1 cellular context compared by ENCODE assay signal in the genomic region with DNA sequence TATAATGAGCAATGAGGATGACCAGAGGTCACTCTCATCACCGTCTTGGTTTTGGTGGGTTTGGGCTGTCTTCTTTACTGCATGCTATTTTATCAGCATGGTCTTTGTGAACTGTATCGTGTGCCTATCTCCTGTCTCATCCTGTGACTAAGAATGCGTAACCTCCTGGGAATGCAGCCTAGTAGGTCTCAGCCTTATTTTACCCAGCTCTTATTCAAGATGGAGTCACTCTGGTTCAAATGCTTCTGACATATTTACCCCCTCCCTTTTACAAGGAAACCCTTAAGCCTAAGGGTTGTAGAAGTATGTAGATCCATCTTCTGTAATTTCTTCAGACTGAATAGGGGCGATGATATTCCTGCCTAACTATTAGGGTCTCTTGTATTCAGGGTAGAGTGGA.
TF ChIP-seq lines count a peak whose summit lies in the region.

No MANE protein-coding gene starts in this region.

TF ChIP-seq in SK-N-SH treated with all-trans-retinoic acid at 6 μM for 48 hours, 23 proteins besides CTCF, POLR2A, EP300 and RAD21 (continued from another document):
- TF ChIP-seq BACH2 (CRISPR knock-in tag; IDR thresholded peaks at IDR 0.05; ENCODE audit: borderline replicate concordance) (no peak), CREB5 (CRISPR knock-in tag; IDR thresholded peaks at IDR 0.05; ENCODE audit: low read depth) (no peak), TOX (CRISPR knock-in tag; IDR thresholded peaks at IDR 0.05; ENCODE audit: borderline replicate concordance) (no peak), GLIS3 (CRISPR knock-in tag; IDR thresholded peaks at IDR 0.05) (no peak), ZC3H10 (CRISPR knock-in tag; IDR thresholded peaks at IDR 0.05) (no peak), ZFP30 (CRISPR knock-in tag; IDR thresholded peaks at IDR 0.05) (no peak), ZNF70 (CRISPR knock-in tag; IDR thresholded peaks at IDR 0.05) (no peak), ISL1 (CRISPR knock-in tag; IDR thresholded peaks at IDR 0.05) (no peak), ZNF565 (CRISPR knock-in tag; conservative IDR thresholded peaks at IDR 0.05; ENCODE audit: low read depth) (no peak), ARNTL (CRISPR knock-in tag; IDR thresholded peaks at IDR 0.05; ENCODE audit: borderline replicate concordance, low read depth) (no peak), TCF4 (CRISPR knock-in tag; IDR thresholded peaks at IDR 0.05; ENCODE audit: borderline replicate concordance) (no peak), POU6F1 (CRISPR knock-in tag; IDR thresholded peaks at IDR 0.05; ENCODE audit: borderline replicate concordance, low read depth) (no peak), ESRRG (CRISPR knock-in tag; IDR thresholded peaks at IDR 0.05) (no peak), ZFP3 (CRISPR knock-in tag; IDR thresholded peaks at IDR 0.05) (no peak), SNAI2 (CRISPR knock-in tag; IDR thresholded peaks at IDR 0.05) (no peak), PPARA (CRISPR knock-in tag; IDR thresholded peaks at IDR 0.05; ENCODE audit: borderline replicate concordance) (no peak)
- TF ChIP-seq, protein P1, sequence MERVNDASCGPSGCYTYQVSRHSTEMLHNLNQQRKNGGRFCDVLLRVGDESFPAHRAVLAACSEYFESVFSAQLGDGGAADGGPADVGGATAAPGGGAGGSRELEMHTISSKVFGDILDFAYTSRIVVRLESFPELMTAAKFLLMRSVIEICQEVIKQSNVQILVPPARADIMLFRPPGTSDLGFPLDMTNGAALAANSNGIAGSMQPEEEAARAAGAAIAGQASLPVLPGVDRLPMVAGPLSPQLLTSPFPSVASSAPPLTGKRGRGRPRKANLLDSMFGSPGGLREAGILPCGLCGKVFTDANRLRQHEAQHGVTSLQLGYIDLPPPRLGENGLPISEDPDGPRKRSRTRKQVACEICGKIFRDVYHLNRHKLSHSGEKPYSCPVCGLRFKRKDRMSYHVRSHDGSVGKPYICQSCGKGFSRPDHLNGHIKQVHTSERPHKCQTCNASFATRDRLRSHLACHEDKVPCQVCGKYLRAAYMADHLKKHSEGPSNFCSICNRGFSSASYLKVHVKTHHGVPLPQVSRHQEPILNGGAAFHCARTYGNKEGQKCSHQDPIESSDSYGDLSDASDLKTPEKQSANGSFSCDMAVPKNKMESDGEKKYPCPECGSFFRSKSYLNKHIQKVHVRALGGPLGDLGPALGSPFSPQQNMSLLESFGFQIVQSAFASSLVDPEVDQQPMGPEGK (CRISPR knock-in tag; IDR thresholded peaks at IDR 0.05; ENCODE audit: borderline replicate concordance) = no peak
